1 cellular context compared by ENCODE assay signal in genomic region chr12:3004655-3005565, GRCh38.
TF ChIP-seq lines count a peak whose summit lies in the region.

No MANE protein-coding gene starts in this region.

TF ChIP-seq in GM23338, 12 proteins besides CTCF, POLR2A, EP300 and RAD21 (continued from another document):
- TF ChIP-seq ZNF462 (CRISPR knock-in tag; IDR thresholded peaks at IDR 0.05) (no peak), POLR2AphosphoS5 (IDR thresholded peaks at IDR 0.05; ENCODE audit: low read depth) (no peak), EZH2phosphoT487 (IDR thresholded peaks at IDR 0.05; ENCODE audit: unreplicated experiment) (no peak), JUNB (IDR thresholded peaks at IDR 0.05; ENCODE audit: unreplicated experiment) (no peak), ZNF114 (CRISPR knock-in tag; IDR thresholded peaks at IDR 0.05) (no peak)
